In genomic region chr7:12327922-12328321, GRCh38 we compare ENCODE assay signal across 29 cellular contexts.
"Had no signal": no experiment of that assay in that cellular context is flagged by ENCODE, and none has a peak within 500 bp of the region (broad histone marks: within the 10 kb centered on the region; RNA-seq: fewer than 3 reads in every experiment).

No MANE protein-coding gene starts in this region.

- H3K4me3 ChIP-seq: esophagus muscularis mucosa, psoas muscle, sigmoid colon, smooth muscle cell, stomach, thyroid gland, upper lobe of left lung, vagina had no signal

- H3K4me1 ChIP-seq: esophagus muscularis mucosa, foreskin keratinocyte, parathyroid adenoma, psoas muscle, sigmoid colon, stomach, thyroid gland, upper lobe of left lung, vagina had no signal

- FAIRE-seq: bronchial epithelial cell, keratinocyte, TTC549 had no signal

- H2AFZ ChIP-seq: parathyroid adenoma had no signal

- DNase-seq: activated CD4-positive, alpha-beta T cell treated with anti-CD3 and anti-CD28 coated beads for 4 hours; activated CD4-positive, alpha-beta T cell treated with anti-CD3 and anti-CD28 coated beads, Interleukin-2, amount 50 U/mL, for 4 hours; activated naive CD4-positive, alpha-beta T cell; activated T-cell treated with anti-CD3 and anti-CD28 coated beads for 4 hours; activated T-cell treated with anti-CD3 and anti-CD28 coated beads, Interleukin-2, amount 50 U/mL, for 72 hours; anterior cingulate cortex; foreskin keratinocyte; left cardiac atrium; mammary epithelial cell; midbrain; naive thymus-derived CD8-positive, alpha-beta T cell; nucleus accumbens; psoas muscle; sigmoid colon; stimulated activated CD4-positive, alpha-beta T cell treated with anti-CD3 and anti-CD28 coated beads, Interleukin-1b, Interleukin-23, amount 100 ng/mL, for 48 hours; stimulated activated CD4-positive, alpha-beta T cell treated with anti-CD3 and anti-CD28 coated beads, Interleukin-4, amount 100 ng/mL, for 4 hours; stimulated activated CD8-positive, alpha-beta memory T cell treated with anti-CD3 and anti-CD28 coated beads, Interleukin-4, amount 100 ng/mL, for 48 hours; stimulated activated naive B cell treated with anti-CD40 and anti-IgM and Interleukin-4, amounts not matched to agents 10 μg/mL and 1 μg/mL and 100 μg/mL, for 72 hours; stomach; thyroid gland; upper lobe of left lung had no signal

- H3K27me3 ChIP-seq: esophagus muscularis mucosa, foreskin keratinocyte, sigmoid colon, stomach, thyroid gland, upper lobe of left lung, vagina had no signal

- H3K79me2 ChIP-seq: parathyroid adenoma had no signal

- H3K9me3 ChIP-seq: esophagus muscularis mucosa, psoas muscle, sigmoid colon, stomach, thyroid gland, upper lobe of left lung, vagina had no signal

- H3K9ac ChIP-seq: parathyroid adenoma had no signal

- ATAC-seq: activated T-cell treated with anti-CD3 and anti-CD28 coated beads, Interleukin-2, amount 50 U/mL, for 72 hours; foreskin keratinocyte; left cardiac atrium; naive thymus-derived CD8-positive, alpha-beta T cell; psoas muscle; stimulated activated naive B cell treated with anti-CD40 and anti-IgM and Interleukin-4, amounts not matched to agents 10 μg/mL and 1 μg/mL and 100 μg/mL, for 72 hours had no signal

- H3K27ac ChIP-seq: esophagus muscularis mucosa, foreskin keratinocyte, parathyroid adenoma, psoas muscle, sigmoid colon, stomach, thyroid gland, upper lobe of left lung, vagina, VCaP had no signal

- H3K4me2 ChIP-seq: smooth muscle cell had no signal

- H3K36me3 ChIP-seq: esophagus muscularis mucosa, sigmoid colon, stomach, thyroid gland, upper lobe of left lung, vagina had no signal
